Comparison of ENCODE assay signal across 10 cellular contexts in genomic region chr2:80642465-80642864, GRCh38.
"Had no signal": no experiment of that assay in that cellular context is flagged by ENCODE, and none has a peak within 500 bp of the region (broad histone marks: within the 10 kb centered on the region; RNA-seq: fewer than 3 reads in every experiment).

No MANE protein-coding gene starts in this region.

- FAIRE-seq: HTR-8/SVneo, K562 had no signal

- H3K9me3 ChIP-seq: HAP-1 had no signal

- H3K36me3 ChIP-seq: HAP-1 had no signal

- H2AFZ ChIP-seq: GM23248 had no signal

- ATAC-seq: HCT116, K562 had no signal

- H3K4me3 ChIP-seq: GM23248, HAP-1, K562 had no signal

- H3K9ac ChIP-seq: GM23248 had no signal

- DNase-seq: GM23248, GOT3, H7, HFFc6, IMR-90, KG1 had no signal

- H3K27ac ChIP-seq: GM23248 had no signal

- H3K4me1 ChIP-seq: HAP-1 had no signal
